ENCODE assay signal across 12 cellular contexts in the genomic region with DNA sequence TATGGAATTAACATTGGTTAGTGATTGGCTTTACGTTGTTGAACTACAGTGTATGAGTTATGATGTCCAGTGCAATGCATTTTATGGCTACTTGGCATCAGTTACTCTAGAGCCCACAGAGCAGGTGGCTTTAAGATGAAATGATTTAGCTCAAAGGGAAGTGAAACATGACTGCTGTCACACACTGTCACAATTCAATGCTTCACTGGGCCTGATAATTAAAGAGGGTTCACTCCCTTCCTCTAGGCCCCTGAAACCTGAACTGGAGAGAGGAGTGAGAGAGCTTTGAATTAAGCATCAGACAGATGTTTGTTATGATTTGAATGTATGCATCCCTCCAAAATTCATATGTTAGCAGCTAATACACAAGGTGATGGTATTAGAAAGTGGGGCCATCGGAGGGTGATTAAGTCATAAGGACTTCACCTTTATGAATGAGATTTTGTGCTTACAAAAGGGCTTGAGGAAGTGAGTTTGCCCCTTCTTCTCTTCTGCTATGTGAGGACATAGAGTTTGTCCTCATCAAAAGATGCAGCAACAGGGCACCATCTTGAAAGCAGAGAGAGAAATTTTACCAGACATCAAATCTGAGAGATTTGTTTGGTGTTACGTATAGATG.
DNase-seq lines count a peak whose midpoint lies in the region; ATAC-seq and TF ChIP-seq lines count a peak whose summit lies in the region.
"Had no signal": no experiment of that assay in that cellular context is flagged by ENCODE, and none has a peak within 500 bp of the region (broad histone marks: within the 10 kb centered on the region; RNA-seq: fewer than 3 reads in every experiment).

No MANE protein-coding gene starts in this region.

- DNase-seq in GM13977 (ENCODE audit: low spot score), result peak; percentile 81
- DNase-seq in RPMI8226, result peak; percentile 8
- no peak for DNase-seq in thyroid gland
- DNase-seq in NCI-H226, result no peak
- no peak for DNase-seq in right cardiac atrium
- DNase-seq: activated CD4-positive, alpha-beta T cell treated with anti-CD3 and anti-CD28 coated beads for 4 hours; NCI-H774; upper lobe of right lung had no signal

- H3K9me3 ChIP-seq in thyroid gland (no peaks in the 10 kb centered on the region), gastroesophageal sphincter (no peaks in the 10 kb centered on the region), right cardiac atrium (ENCODE audit: control insufficient read depth, low read length) (no peaks in the 10 kb centered on the region)
- H3K9me3 ChIP-seq: ascending aorta, upper lobe of right lung had no signal

- H3K4me1 ChIP-seq in thyroid gland, result no peaks in the 10 kb centered on the region
- no peaks in the 10 kb centered on the region for H3K4me1 ChIP-seq in gastroesophageal sphincter
- H3K4me1 ChIP-seq in right cardiac atrium (ENCODE audit: control insufficient read depth, insufficient read depth, low read length), result no peaks in the 10 kb centered on the region
- H3K4me1 ChIP-seq: ascending aorta, upper lobe of right lung had no signal

- no peak for TF ChIP-seq EP300 in gastroesophageal sphincter (IDR thresholded peaks at IDR 0.05)

- in situ Hi-C loops in GM13977 (cut with MboI; ENCODE audit: low pct_unique_long_range_greater_than_20kb, low sequenced_read_pairs, unreplicated experiment), result loop anchor here (25.0 kb wide), 1 partner anchor 295 kb away; no protein-coding TSS in a partner anchor

- WGBS in thyroid gland, 2 donors, result 92 to 95% methylated on average over 3 of the region's 3 CpGs
- WGBS in gastroesophageal sphincter (ENCODE audit: low coverage in 1 of 2), 2 donors, result 83 to 93% methylated on average over 3 of the region's 3 CpGs
- WGBS in right cardiac atrium, result 91% methylated on average over 3 of the region's 3 CpGs

- H3K27me3 ChIP-seq in thyroid gland, result no peaks in the 10 kb centered on the region
- H3K27me3 ChIP-seq in gastroesophageal sphincter, result no peaks in the 10 kb centered on the region
- H3K27me3 ChIP-seq in right cardiac atrium (ENCODE audit: control insufficient read depth, insufficient read depth), result no peaks in the 10 kb centered on the region
- H3K27me3 ChIP-seq: ascending aorta, upper lobe of right lung had no signal

- H3K36me3 ChIP-seq in thyroid gland, result no peaks in the 10 kb centered on the region
- H3K36me3 ChIP-seq in gastroesophageal sphincter, result no peaks in the 10 kb centered on the region
- H3K36me3 ChIP-seq: ascending aorta, upper lobe of right lung had no signal

- no peak overlapping the region for H3K27ac ChIP-seq in thyroid gland
- H3K27ac ChIP-seq in gastroesophageal sphincter, result no peak overlapping the region
- no peak overlapping the region for H3K27ac ChIP-seq in right cardiac atrium (ENCODE audit: low read length)
- H3K27ac ChIP-seq: ascending aorta, upper lobe of right lung had no signal

- H3K4me3 ChIP-seq in thyroid gland (replicated peaks in 1 of 3) (no peak overlapping the region), gastroesophageal sphincter (no peak overlapping the region), right cardiac atrium (ENCODE audit: low read length) (no peak overlapping the region)
- H3K4me3 ChIP-seq: ascending aorta, upper lobe of right lung had no signal

- ATAC-seq in GM19463 (IDR thresholded peaks at IDR 0.05; ENCODE audit: unreplicated experiment) (peak; percentile 96), HG03060 (IDR thresholded peaks at IDR 0.05; ENCODE audit: low read depth, unreplicated experiment) (peak; percentile 99), gastroesophageal sphincter (no peak), right cardiac atrium (no peak)
- ATAC-seq: upper lobe of right lung had no signal

- intact Hi-C loops in thyroid gland (cut with DNase I) (no loop called here), right cardiac atrium (cut with DNase I) (no loop called here)

- no peak for TF ChIP-seq POLR2A in thyroid gland (IDR thresholded peaks at IDR 0.05)
- TF ChIP-seq POLR2A in gastroesophageal sphincter (IDR thresholded peaks at IDR 0.05), result no peak

- TF ChIP-seq CTCF in GM13977 (IDR thresholded peaks at IDR 0.05; ENCODE audit: extremely low read depth, insufficient read depth, missing control alignments), result no peak
- TF ChIP-seq CTCF in thyroid gland (IDR thresholded peaks at IDR 0.05), result no peak
- TF ChIP-seq CTCF in gastroesophageal sphincter (IDR thresholded peaks at IDR 0.05), result no peak

Comparison
In these comparisons a context has a peak if more than half of its experiments do, and no peak if none do; other contexts are left out.
1. DNase-seq: peak in GM13977 (single experiment) and RPMI8226 (single experiment); none in thyroid gland (0 of 2), NCI-H226 (single experiment) and right cardiac atrium (0 of 3).
2. ATAC-seq: peak in GM19463 (single experiment) and HG03060 (single experiment); none in gastroesophageal sphincter (single experiment) and right cardiac atrium (0 of 2).